In the genomic region with DNA sequence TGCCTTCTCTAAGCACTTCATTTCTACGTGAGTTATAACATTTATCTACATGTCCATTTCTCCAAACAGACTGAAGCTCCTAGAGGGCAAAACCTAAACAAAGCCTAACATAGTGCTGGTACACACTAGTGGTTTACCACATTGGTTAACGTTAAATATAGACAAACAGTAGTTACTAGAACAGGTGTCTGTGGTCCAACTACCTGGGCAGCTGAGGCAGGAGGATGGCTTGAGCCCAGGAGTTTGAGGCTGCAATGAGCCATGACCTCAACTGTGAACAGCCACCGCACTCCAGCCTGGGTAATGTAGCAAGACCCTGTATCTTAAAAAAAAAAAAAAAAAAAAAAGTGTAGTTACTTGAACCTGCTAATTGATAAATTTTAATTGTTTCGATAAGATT, we compare ENCODE assay signal across 17 cellular contexts. TPM values are rescaled to one million over a fixed set of nuclear protein-coding genes. Genes with fewer than 3 reads are reported as not detected.
DNase-seq lines count a peak whose midpoint lies in the region; ATAC-seq lines count a peak whose summit lies in the region.
"Had no signal": no experiment of that assay in that cellular context is flagged by ENCODE, and none has a peak within 500 bp of the region (broad histone marks: within the 10 kb centered on the region; RNA-seq: fewer than 3 reads in every experiment).

No MANE protein-coding gene starts in this region.

- ATAC-seq in GM18870 (IDR thresholded peaks at IDR 0.05; ENCODE audit: unreplicated experiment) (peak; percentile 65), GM21619 (IDR thresholded peaks at IDR 0.05; ENCODE audit: unreplicated experiment) (peak; percentile 69), HG03354 (IDR thresholded peaks at IDR 0.05; ENCODE audit: poor library complexity, severe bottlenecking, unreplicated experiment) (peak; percentile 76)
- ATAC-seq in activated CD8-positive, alpha-beta T cell treated with anti-CD3 and anti-CD28 coated beads, Interleukin-2, amount 10 ng/mL, durations not matched to agents 7 days and 5 days, result no peak
- ATAC-seq: activated CD4-positive, alpha-beta T cell treated with anti-CD3 and anti-CD28 coated beads for 36 hours; activated T-cell treated with anti-CD3 and anti-CD28 coated beads, Interleukin-2, amount 50 U/mL, for 72 hours had no signal

- H3K4me3 Mint-ChIP-seq in activated CD8-positive, alpha-beta T cell treated with anti-CD3 and anti-CD28 coated beads, Interleukin-2, amount 10 ng/mL, durations not matched to agents 7 days and 5 days, result no peak overlapping the region
- H3K4me3 Mint-ChIP-seq: activated CD4-positive, alpha-beta T cell treated with anti-CD3 and anti-CD28 coated beads for 36 hours; activated T-cell treated with anti-CD3 and anti-CD28 coated beads, Interleukin-2, amount 50 U/mL, for 72 hours; nephron; stimulated activated naive CD8-positive, alpha-beta T cell treated with anti-CD3 and anti-CD28 coated beads, Interleukin-15, Interleukin-2, amounts not matched to agents 100 ng/mL and 50 ng/mL, for 24 hours; T-helper 1 cell treated with Interleukin-12 subunit alpha and Interleukin-12 subunit beta and Interleukin-4 antibody, amounts not matched to agents 30 μg/mL and 1 μg/mL, for 36 hours had no signal

- peaks cover 3% of the 10 kb centered on the region for H3K4me1 Mint-ChIP-seq in activated CD8-positive, alpha-beta T cell treated with anti-CD3 and anti-CD28 coated beads, Interleukin-2, amount 10 ng/mL, durations not matched to agents 7 days and 5 days (ENCODE audit: low read depth)

- peak overlapping the region; percentile 19 for H3K27ac ChIP-seq in layer of hippocampus (ENCODE audit: low read depth, low read length)
- H3K27ac ChIP-seq: C4-2B had no signal

- no peaks in the 10 kb centered on the region for H3K27me3 ChIP-seq in layer of hippocampus (ENCODE audit: control insufficient read depth, insufficient read depth, low read length)
- H3K27me3 ChIP-seq: MG63 had no signal

- no peaks in the 10 kb centered on the region for H3K27me3 Mint-ChIP-seq in activated CD8-positive, alpha-beta T cell treated with anti-CD3 and anti-CD28 coated beads, Interleukin-2, amount 10 ng/mL, durations not matched to agents 7 days and 5 days (ENCODE audit: low read depth)
- H3K27me3 Mint-ChIP-seq: stimulated activated naive CD8-positive, alpha-beta T cell treated with anti-CD3 and anti-CD28 coated beads, Interleukin-15, Interleukin-2, amounts not matched to agents 100 ng/mL and 50 ng/mL, for 24 hours had no signal

- no peaks in the 10 kb centered on the region for H3K36me3 Mint-ChIP-seq in activated CD8-positive, alpha-beta T cell treated with anti-CD3 and anti-CD28 coated beads, Interleukin-2, amount 10 ng/mL, durations not matched to agents 7 days and 5 days (ENCODE audit: low read depth)

- H3K9me3 Mint-ChIP-seq in activated CD8-positive, alpha-beta T cell treated with anti-CD3 and anti-CD28 coated beads, Interleukin-2, amount 10 ng/mL, durations not matched to agents 7 days and 5 days (ENCODE audit: insufficient read depth), result no peaks in the 10 kb centered on the region
- H3K9me3 Mint-ChIP-seq: activated T-cell treated with anti-CD3 and anti-CD28 coated beads, Interleukin-2, amount 50 U/mL, for 72 hours; nephron; stimulated activated naive CD8-positive, alpha-beta T cell treated with anti-CD3 and anti-CD28 coated beads, Interleukin-15, Interleukin-2, amounts not matched to agents 100 ng/mL and 50 ng/mL, for 24 hours; T-helper 1 cell treated with Interleukin-12 subunit alpha and Interleukin-12 subunit beta and Interleukin-4 antibody, amounts not matched to agents 30 μg/mL and 1 μg/mL, for 36 hours had no signal

- DNase-seq in HK-2 (ENCODE audit: unreplicated experiment) (no peak), SHP77 (lab: John Stamatoyannopoulos, UW) (no peak), inferior parietal cortex (ENCODE audit: extremely low spot score) (no peak)
- no peak for DNase-seq in activated CD8-positive, alpha-beta T cell treated with anti-CD3 and anti-CD28 coated beads, Interleukin-2, amount 10 ng/mL, durations not matched to agents 7 days and 5 days
- DNase-seq: activated CD4-positive, alpha-beta T cell treated with anti-CD3 and anti-CD28 coated beads for 36 hours; activated T-cell treated with anti-CD3 and anti-CD28 coated beads, Interleukin-2, amount 50 U/mL, for 72 hours; GF-D8; HCEC 1CT; MG63 had no signal

- CTCF ChIA-PET in activated CD8-positive, alpha-beta T cell treated with anti-CD3 and anti-CD28 coated beads, Interleukin-2, amount 10 ng/mL, durations not matched to agents 7 days and 5 days (lab: Charles Lee), result no interaction called here

- no peak overlapping the region for H3K27ac Mint-ChIP-seq in activated CD8-positive, alpha-beta T cell treated with anti-CD3 and anti-CD28 coated beads, Interleukin-2, amount 10 ng/mL, durations not matched to agents 7 days and 5 days
- H3K27ac Mint-ChIP-seq: activated CD4-positive, alpha-beta T cell treated with anti-CD3 and anti-CD28 coated beads for 36 hours; activated T-cell treated with anti-CD3 and anti-CD28 coated beads, Interleukin-2, amount 50 U/mL, for 72 hours; stimulated activated naive CD8-positive, alpha-beta T cell treated with anti-CD3 and anti-CD28 coated beads, Interleukin-15, Interleukin-2, amounts not matched to agents 100 ng/mL and 50 ng/mL, for 24 hours; T-helper 1 cell treated with Interleukin-12 subunit alpha and Interleukin-12 subunit beta and Interleukin-4 antibody, amounts not matched to agents 30 μg/mL and 1 μg/mL, for 36 hours had no signal

- POLR2A ChIA-PET in activated CD8-positive, alpha-beta T cell treated with anti-CD3 and anti-CD28 coated beads, Interleukin-2, amount 10 ng/mL, durations not matched to agents 7 days and 5 days (lab: Charles Lee), result no interaction called here

RNA-seq across cellular contexts. Expression of a gene that starts 26.5 kb away (rescaled TPM):
- 1 to 10 TPM; 3.1 to 3.6 TPM for total RNA-seq in activated CD8-positive, alpha-beta T cell treated with anti-CD3 and anti-CD28 coated beads, Interleukin-2, amount 10 ng/mL, durations not matched to agents 7 days and 5 days
